ENCODE assay signal across 23 cellular contexts in the genomic region with DNA sequence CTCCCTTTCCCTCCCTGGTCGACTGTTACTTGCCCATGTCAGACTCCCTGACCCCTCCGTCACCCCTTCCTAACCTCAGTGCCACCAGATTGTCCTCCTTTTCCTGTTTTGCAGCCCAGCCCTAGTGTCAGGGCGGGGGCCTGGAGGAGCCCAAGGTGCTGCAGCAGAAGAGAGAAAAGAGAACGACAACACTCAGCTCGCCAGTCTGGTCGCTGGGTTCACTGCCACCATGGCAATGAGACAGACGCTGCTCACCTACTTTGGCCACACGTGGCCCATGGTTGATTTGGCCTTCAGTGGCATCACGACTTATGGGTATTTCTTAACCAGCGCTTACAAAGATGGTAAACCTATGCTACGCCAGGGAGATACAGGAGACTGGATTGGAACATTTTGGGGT.
"Had no signal": no experiment of that assay in that cellular context is flagged by ENCODE, and none has a peak within 500 bp of the region (broad histone marks: within the 10 kb centered on the region; RNA-seq: fewer than 3 reads in every experiment).

No MANE protein-coding gene starts in this region.

- H3K79me2 ChIP-seq: parathyroid adenoma had no signal

- H3K9me3 ChIP-seq: gastrocnemius medialis, lower lobe of right lung, testis, tibial artery had no signal

- H3K27me3 ChIP-seq: gastrocnemius medialis, neural progenitor cell, spleen, testis, tibial artery had no signal

- H3K9ac ChIP-seq: neural progenitor cell, parathyroid adenoma had no signal

- FAIRE-seq: colon, keratinocyte had no signal

- H3K4me2 ChIP-seq: neural progenitor cell had no signal

- H3K27ac ChIP-seq: epithelial cell of prostate, gastrocnemius medialis, lower lobe of right lung, neural progenitor cell, parathyroid adenoma, skin epidermis, spleen, testis, tibial artery had no signal

- H2AFZ ChIP-seq: neural progenitor cell, parathyroid adenoma had no signal

- H3K4me3 ChIP-seq: gastrocnemius medialis, lower lobe of right lung, neural progenitor cell, skin epidermis, spleen, testis, tibial artery had no signal

- H3K4me1 ChIP-seq: gastrocnemius medialis, lower lobe of right lung, neural progenitor cell, parathyroid adenoma, testis, tibial artery had no signal

- DNase-seq: effector CD8-positive, alpha-beta T cell; endodermal cell; foreskin fibroblast; gastrocnemius medialis; head of caudate nucleus; left ventricle myocardium superior; lower lobe of right lung; natural killer cell; right cardiac atrium; spleen; stimulated activated CD4-positive, alpha-beta T cell treated with anti-CD3 and anti-CD28 coated beads, Interleukin-4, amount 100 ng/mL, for 4 hours; stimulated activated naive CD8-positive, alpha-beta T cell treated with anti-CD3 and anti-CD28 coated beads, Interleukin-15, Interleukin-2, amounts not matched to agents 100 U/mL and 50 U/mL, for 24 hours; substantia nigra; testis; tibial artery had no signal

- H3K36me3 ChIP-seq: gastrocnemius medialis, lower lobe of right lung, neural progenitor cell, spleen, tibial artery had no signal

- ATAC-seq: esophagus mucosa; gastrocnemius medialis; left ventricle myocardium superior; lower lobe of right lung; natural killer cell; right cardiac atrium; stimulated activated memory B cell treated with anti-CD40 and anti-IgM and Interleukin-4, amounts not matched to agents 10 μg/mL and 1 μg/mL and 100 μg/mL, for 72 hours; stimulated activated naive CD8-positive, alpha-beta T cell treated with anti-CD3 and anti-CD28 coated beads, Interleukin-15, Interleukin-2, amounts not matched to agents 100 U/mL and 50 U/mL, for 24 hours had no signal
